Comparison of ENCODE assay signal across 12 cellular contexts in genomic region chr4:62399242-62399641, GRCh38.
DNase-seq lines count a peak whose midpoint lies in the region; ATAC-seq and TF ChIP-seq lines count a peak whose summit lies in the region.
"Had no signal": no experiment of that assay in that cellular context is flagged by ENCODE, and none has a peak within 500 bp of the region (broad histone marks: within the 10 kb centered on the region; RNA-seq: fewer than 3 reads in every experiment).

No MANE protein-coding gene starts in this region.

- no peak for TF ChIP-seq CTCF in SU-DHL-6 (IDR thresholded peaks at IDR 0.05; ENCODE audit: insufficient read depth, low read length, poor library complexity, severe bottlenecking)
- no peak for TF ChIP-seq CTCF in foreskin fibroblast (IDR thresholded peaks at IDR 0.05; ENCODE audit: low read depth, low read length)

- no peaks in the 10 kb centered on the region for H3K27me3 ChIP-seq in SU-DHL-6 (ENCODE audit: low read length)
- H3K27me3 ChIP-seq: ascending aorta had no signal

- no peak overlapping the region for H3K27ac ChIP-seq in SU-DHL-6 (ENCODE audit: low read depth, low read length)
- H3K27ac ChIP-seq: ascending aorta had no signal

- ATAC-seq in GM19025 (IDR thresholded peaks at IDR 0.05; ENCODE audit: low read depth, unreplicated experiment): peak; percentile 59
- peak; percentile 79 for ATAC-seq in HG03439 (IDR thresholded peaks at IDR 0.05; ENCODE audit: unreplicated experiment)
- no peak for ATAC-seq in GM19452 (IDR thresholded peaks at IDR 0.05; ENCODE audit: unreplicated experiment)
- ATAC-seq: T-helper 17 cell had no signal

- H3K9me3 ChIP-seq in SU-DHL-6 (ENCODE audit: insufficient read depth, low read length): no peaks in the 10 kb centered on the region
- H3K9me3 ChIP-seq: ascending aorta had no signal

- no peaks in the 10 kb centered on the region for H3K36me3 ChIP-seq in SU-DHL-6 (ENCODE audit: low read length)
- H3K36me3 ChIP-seq: ascending aorta had no signal

- DNase-seq in A172 (ENCODE audit: low spot score): peak; percentile 62
- DNase-seq in KBM-7: no peak
- no peak for DNase-seq in ACHN
- DNase-seq in foreskin fibroblast: no peak
- DNase-seq: KG1, NCI-H345, T-helper 17 cell had no signal

- no peak overlapping the region for H3K4me3 ChIP-seq in SU-DHL-6 (ENCODE audit: insufficient read depth, low read length, poor library complexity, severe bottlenecking)
- H3K4me3 ChIP-seq in foreskin fibroblast (ENCODE audit: low read depth in 1 of 2, low read length in 2 of 2): no peak overlapping the region
- H3K4me3 ChIP-seq: ascending aorta had no signal

- H4K20me1 ChIP-seq in SU-DHL-6 (ENCODE audit: low read depth, low read length): no peaks in the 10 kb centered on the region

- H3K9me2 ChIP-seq in SU-DHL-6 (replicated peaks; ENCODE audit: insufficient read depth, low read length): no peaks in the 10 kb centered on the region

- H3F3A ChIP-seq in SU-DHL-6 (ENCODE audit: insufficient read depth): no peaks in the 10 kb centered on the region

- H3K9ac ChIP-seq in SU-DHL-6 (ENCODE audit: low read length): no peak overlapping the region

- no peaks in the 10 kb centered on the region for H3K79me2 ChIP-seq in SU-DHL-6 (ENCODE audit: insufficient read depth, low read length)

- in situ Hi-C loops in KBM-7 (cut with MboI; ENCODE audit: low pct_unique_long_range_greater_than_20kb, low sequenced_read_pairs) (no loop called here), ACHN (cut with HindIII; ENCODE audit: low pct_ligation_motif_present, low pct_unique_long_range_greater_than_20kb, low sequenced_read_pairs) (no loop called here)

- H3K4me2 ChIP-seq in SU-DHL-6 (ENCODE audit: low read depth, low read length, poor library complexity, severe bottlenecking): no peak overlapping the region

- H2AFZ ChIP-seq in SU-DHL-6 (ENCODE audit: low read depth, low read length, severe bottlenecking): peak overlapping the region; percentile 48
